31 cellular contexts compared by ENCODE assay signal in the genomic region with DNA sequence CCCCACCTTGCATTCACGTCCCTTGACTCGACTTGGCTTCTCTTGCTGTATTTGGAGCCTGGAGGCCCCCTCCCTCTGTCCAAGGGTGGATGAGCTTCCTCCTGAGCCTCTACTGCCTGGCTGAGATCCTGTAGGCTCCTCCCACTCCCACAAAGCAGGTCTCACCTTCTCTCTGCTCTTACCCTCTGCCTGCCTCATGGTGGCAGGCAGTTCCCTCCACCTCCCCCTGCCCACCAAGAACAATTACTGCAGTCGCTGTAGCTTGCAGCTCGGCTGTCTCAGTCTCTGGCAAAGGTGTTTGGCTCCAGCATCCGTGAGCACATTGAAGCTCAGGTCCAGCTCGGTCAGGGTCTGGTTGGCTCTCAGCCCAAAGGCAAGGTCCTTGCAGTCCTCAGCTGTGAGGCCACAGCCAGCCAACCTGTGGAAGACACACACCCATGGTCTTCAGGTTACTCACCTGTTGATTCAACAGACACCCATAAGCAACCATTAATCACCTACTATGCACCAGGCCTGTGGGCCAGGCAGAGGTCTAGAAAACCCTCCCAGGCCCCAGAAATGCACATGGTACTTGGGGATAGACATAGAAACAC. TPM values are rescaled to one million over a fixed set of nuclear protein-coding genes. Genes with fewer than 3 reads are reported as not detected.
A peak's percentile ranks its signal among the peaks of the same experiment; 100 is the strongest.
DNase-seq lines count a peak whose midpoint lies in the region; ATAC-seq and TF ChIP-seq lines count a peak whose summit lies in the region.
"Had no signal": no experiment of that assay in that cellular context is flagged by ENCODE, and none has a peak within 500 bp of the region (broad histone marks: within the 10 kb centered on the region; RNA-seq: fewer than 3 reads in every experiment).

No MANE protein-coding gene starts in this region.

- no peaks in the 10 kb centered on the region for H3K9me3 ChIP-seq in HEK293 (ENCODE audit: control insufficient read depth, insufficient read depth, low read depth, low read length)
- H3K9me3 ChIP-seq: BLaER1 treated with 17β-estradiol and CSF1 and Interleukin-3, amounts not matched to agents 10 nM and 100 nM; gastrocnemius medialis; ovary; right atrium auricular region; SK-N-SH; stomach; tibial nerve had no signal

- CTCF ChIA-PET in HEK293 (lab: Yijun Ruan, JAX): interaction anchor here (0.6 to 1.0 kb wide), 4 partner anchors 15 to 287 kb away, joined by 3 to 5 read pairs (median 3); no protein-coding TSS in a partner anchor

- no peaks in the 10 kb centered on the region for H3K9me3 Mint-ChIP-seq in activated T-cell treated with anti-CD3 and anti-CD28 coated beads, Interleukin-2, amount 50 U/mL, for 4 hours
- H3K9me3 Mint-ChIP-seq: natural killer cell had no signal

- H3K4me3 ChIP-seq in HEK293 (ENCODE audit: low read depth, low read length): no peak overlapping the region
- H3K4me3 ChIP-seq: BLaER1 treated with 17β-estradiol and CSF1 and Interleukin-3, amounts not matched to agents 10 nM and 100 nM; gastrocnemius medialis; ovary; right atrium auricular region; stomach; tibial nerve had no signal

- intact Hi-C loops in sciatic nerve (cut with DNase I): no loop called here

- peak; percentile 4 for DNase-seq in activated T-cell treated with anti-CD3 and anti-CD28 coated beads, Interleukin-2, amount 50 U/mL, for 1 hour
- DNase-seq in activated T-cell treated with anti-CD3 and anti-CD28 coated beads, Interleukin-2, amount 50 U/mL, for 4 hours: no peak
- peak; percentile 64 for DNase-seq in iPS DF 19.7 (ENCODE audit: low read depth, low spot score)
- peak; percentile 47 for DNase-seq in sciatic nerve (ENCODE audit: low spot score)
- no peak for DNase-seq in GM20000 (ENCODE audit: low spot score)
- DNase-seq in middle frontal gyrus (ENCODE audit: extremely low spot score, low spot score): no peak
- DNase-seq: activated CD4-positive, alpha-beta T cell treated with anti-CD3 and anti-CD28 coated beads, Interleukin-2, amount 50 U/mL, for 4 hours; effector memory CD4-positive, alpha-beta T cell; EL; gastrocnemius medialis; GOT3; hypothalamus; mesenchymal stem cell; natural killer cell; NCI-H1105 treated with DMSO at 0.1 percent for 48 hours; NCI-H2107; NCI-H510A treated with DMSO at 0.1 percent for 48 hours; ovary; RPMI8226; SK-N-SH; stimulated activated CD4-positive, alpha-beta T cell treated with anti-CD3 and anti-CD28 coated beads, Interleukin-12 subunit alpha, Interleukin-12 subunit beta, amount 100 ng/mL, for 4 hours; stimulated activated CD4-positive, alpha-beta T cell treated with anti-CD3 and anti-CD28 coated beads, Interleukin-4, amount 100 ng/mL, for 4 hours; stomach had no signal

- H3K4me3 Mint-ChIP-seq in activated T-cell treated with anti-CD3 and anti-CD28 coated beads, Interleukin-2, amount 50 U/mL, for 4 hours: no peak overlapping the region
- H3K4me3 Mint-ChIP-seq: natural killer cell had no signal

- ATAC-seq in activated T-cell treated with anti-CD3 and anti-CD28 coated beads, Interleukin-2, amount 50 U/mL, for 4 hours: no peak
- ATAC-seq in sciatic nerve: no peak
- ATAC-seq in HG03342 (IDR thresholded peaks at IDR 0.05; ENCODE audit: unreplicated experiment): no peak
- ATAC-seq: esophagus mucosa, gastrocnemius medialis, natural killer cell had no signal

- no peak overlapping the region for H3K27ac ChIP-seq in HEK293 (ENCODE audit: extremely low read depth, low read depth, low read length)
- H3K27ac ChIP-seq: BLaER1 treated with 17β-estradiol and CSF1 and Interleukin-3, amounts not matched to agents 10 nM and 100 nM; gastrocnemius medialis; HL-60; ovary; right atrium auricular region; stomach; tibial nerve; VCaP had no signal

- no peaks in the 10 kb centered on the region for H3K27me3 Mint-ChIP-seq in activated T-cell treated with anti-CD3 and anti-CD28 coated beads, Interleukin-2, amount 50 U/mL, for 4 hours (ENCODE audit: low read depth)

- H3K36me3 Mint-ChIP-seq in activated T-cell treated with anti-CD3 and anti-CD28 coated beads, Interleukin-2, amount 50 U/mL, for 4 hours (ENCODE audit: insufficient read depth): peaks cover 46% of the 10 kb centered on the region

- TF ChIP-seq CTCF in HEK293 (tag by site-specific recombination; IDR thresholded peaks at IDR 0.05) (peak; percentile 16; the same call in 1 of the 2 replicates), GM20000 (IDR thresholded peaks at IDR 0.05; ENCODE audit: extremely low read depth, missing control alignments) (no peak)

- no peaks in the 10 kb centered on the region for H3K4me1 ChIP-seq in HEK293 (ENCODE audit: control insufficient read depth, insufficient read depth, low read length)
- H3K4me1 ChIP-seq: gastrocnemius medialis, right atrium auricular region, stomach, tibial nerve had no signal

- no peaks in the 10 kb centered on the region for H3K36me3 ChIP-seq in HEK293 (ENCODE audit: control insufficient read depth in 2 of 2, insufficient read depth in 1 of 2, low read length in 2 of 2)
- H3K36me3 ChIP-seq: gastrocnemius medialis, ovary had no signal

- H3K4me1 Mint-ChIP-seq in activated T-cell treated with anti-CD3 and anti-CD28 coated beads, Interleukin-2, amount 50 U/mL, for 4 hours (ENCODE audit: low read depth): no peaks in the 10 kb centered on the region

- POLR2A ChIA-PET in HEK293 (lab: Yijun Ruan, JAX): no interaction called here

TF ChIP-seq in HEK293, 187 proteins besides CTCF, POLR2A, EP300 and RAD21 (continues in another document):
- TF ChIP-seq ZNF292 (tag by site-specific recombination; IDR thresholded peaks at IDR 0.05; ENCODE audit: borderline replicate concordance, low read depth): no peak
- no peak for TF ChIP-seq ZNF175 (tag by site-specific recombination; IDR thresholded peaks at IDR 0.05)
- TF ChIP-seq, protein P1, sequence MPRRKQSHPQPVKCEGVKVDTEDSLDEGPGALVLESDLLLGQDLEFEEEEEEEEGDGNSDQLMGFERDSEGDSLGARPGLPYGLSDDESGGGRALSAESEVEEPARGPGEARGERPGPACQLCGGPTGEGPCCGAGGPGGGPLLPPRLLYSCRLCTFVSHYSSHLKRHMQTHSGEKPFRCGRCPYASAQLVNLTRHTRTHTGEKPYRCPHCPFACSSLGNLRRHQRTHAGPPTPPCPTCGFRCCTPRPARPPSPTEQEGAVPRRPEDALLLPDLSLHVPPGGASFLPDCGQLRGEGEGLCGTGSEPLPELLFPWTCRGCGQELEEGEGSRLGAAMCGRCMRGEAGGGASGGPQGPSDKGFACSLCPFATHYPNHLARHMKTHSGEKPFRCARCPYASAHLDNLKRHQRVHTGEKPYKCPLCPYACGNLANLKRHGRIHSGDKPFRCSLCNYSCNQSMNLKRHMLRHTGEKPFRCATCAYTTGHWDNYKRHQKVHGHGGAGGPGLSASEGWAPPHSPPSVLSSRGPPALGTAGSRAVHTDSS (tag by site-specific recombination; IDR thresholded peaks at IDR 0.05): no peak
- TF ChIP-seq BCL11A (tag by site-specific recombination; IDR thresholded peaks at IDR 0.05; ENCODE audit: low read depth): no peak
- no peak for TF ChIP-seq ZNF664 (tag by site-specific recombination; IDR thresholded peaks at IDR 0.05)
- TF ChIP-seq, protein P2, sequence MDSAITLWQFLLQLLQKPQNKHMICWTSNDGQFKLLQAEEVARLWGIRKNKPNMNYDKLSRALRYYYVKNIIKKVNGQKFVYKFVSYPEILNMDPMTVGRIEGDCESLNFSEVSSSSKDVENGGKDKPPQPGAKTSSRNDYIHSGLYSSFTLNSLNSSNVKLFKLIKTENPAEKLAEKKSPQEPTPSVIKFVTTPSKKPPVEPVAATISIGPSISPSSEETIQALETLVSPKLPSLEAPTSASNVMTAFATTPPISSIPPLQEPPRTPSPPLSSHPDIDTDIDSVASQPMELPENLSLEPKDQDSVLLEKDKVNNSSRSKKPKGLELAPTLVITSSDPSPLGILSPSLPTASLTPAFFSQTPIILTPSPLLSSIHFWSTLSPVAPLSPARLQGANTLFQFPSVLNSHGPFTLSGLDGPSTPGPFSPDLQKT (IDR thresholded peaks at IDR 0.05; ENCODE audit: borderline replicate concordance, low read depth, low read length): no peak
- TF ChIP-seq ZNF404 (tag by site-specific recombination; IDR thresholded peaks at IDR 0.05): no peak
- TF ChIP-seq ZNF341 (tag by site-specific recombination; IDR thresholded peaks at IDR 0.05; ENCODE audit: low read depth): peak; percentile 88
- TF ChIP-seq, protein P3, sequence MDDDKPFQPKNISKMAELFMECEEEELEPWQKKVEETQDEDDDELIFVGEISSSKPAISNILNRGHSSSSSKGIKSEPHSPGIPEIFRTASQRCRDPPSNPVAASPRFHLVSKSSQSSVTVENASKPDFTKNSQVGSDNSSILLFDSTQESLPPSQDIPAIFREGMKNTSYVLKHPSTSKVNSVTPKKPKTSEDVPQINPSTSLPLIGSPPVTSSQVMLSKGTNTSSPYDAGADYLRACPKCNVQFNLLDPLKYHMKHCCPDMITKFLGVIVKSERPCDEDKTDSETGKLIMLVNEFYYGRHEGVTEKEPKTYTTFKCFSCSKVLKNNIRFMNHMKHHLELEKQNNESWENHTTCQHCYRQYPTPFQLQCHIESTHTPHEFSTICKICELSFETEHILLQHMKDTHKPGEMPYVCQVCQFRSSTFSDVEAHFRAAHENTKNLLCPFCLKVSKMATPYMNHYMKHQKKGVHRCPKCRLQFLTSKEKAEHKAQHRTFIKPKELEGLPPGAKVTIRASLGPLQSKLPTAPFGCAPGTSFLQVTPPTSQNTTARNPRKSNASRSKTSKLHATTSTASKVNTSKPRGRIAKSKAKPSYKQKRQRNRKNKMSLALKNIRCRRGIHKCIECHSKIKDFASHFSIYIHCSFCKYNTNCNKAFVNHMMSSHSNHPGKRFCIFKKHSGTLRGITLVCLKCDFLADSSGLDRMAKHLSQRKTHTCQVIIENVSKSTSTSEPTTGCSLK (tag by site-specific recombination; IDR thresholded peaks at IDR 0.05): no peak
- TF ChIP-seq ZBTB20 (tag by site-specific recombination; IDR thresholded peaks at IDR 0.05): no peak
- peak; percentile 90 for TF ChIP-seq SCRT2 (tag by site-specific recombination; IDR thresholded peaks at IDR 0.05)
- no peak for TF ChIP-seq PRDM1 (tag by site-specific recombination; IDR thresholded peaks at IDR 0.05)
- TF ChIP-seq SCRT1 (tag by site-specific recombination; IDR thresholded peaks at IDR 0.05; ENCODE audit: borderline replicate concordance): peak; percentile 88; the same call in 1 of the 2 replicates
- TF ChIP-seq ZBTB21 (tag by site-specific recombination; IDR thresholded peaks at IDR 0.05): no peak
- TF ChIP-seq ZNF140 (tag by site-specific recombination; IDR thresholded peaks at IDR 0.05): no peak

RNA-seq across cellular contexts. Expression of a gene that starts 42.6 kb away (rescaled TPM):
- total RNA-seq in activated T-cell treated with anti-CD3 and anti-CD28 coated beads, Interleukin-2, amount 50 U/mL, for 4 hours: 10 to 100 TPM; 13.0 to 14.9 (median 14.7) TPM
- total RNA-seq in sciatic nerve: 51.4 TPM

RNA-seq across cellular contexts. Expression of a gene that starts 55.3 kb away (rescaled TPM):
- 10 to 100 TPM; 35.9 to 38.1 (median 37.2) TPM for total RNA-seq in activated T-cell treated with anti-CD3 and anti-CD28 coated beads, Interleukin-2, amount 50 U/mL, for 4 hours
- total RNA-seq in sciatic nerve: 15.0 TPM

RNA-seq across cellular contexts. Expression of a gene that starts 55.7 kb away (rescaled TPM):
- total RNA-seq in activated T-cell treated with anti-CD3 and anti-CD28 coated beads, Interleukin-2, amount 50 U/mL, for 4 hours: 10 to 100 TPM; 77.3 to 90.3 (median 82.1) TPM
- 55.1 TPM for total RNA-seq in sciatic nerve

Comparison
In these comparisons a context has a peak if more than half of its experiments do, and no peak if none do; other contexts are left out.
1. DNase-seq: peak in activated T-cell treated with anti-CD3 and anti-CD28 coated beads, Interleukin-2, amount 50 U/mL, for 1 hour (single experiment), iPS DF 19.7 (single experiment) and sciatic nerve (single experiment); none in activated T-cell treated with anti-CD3 and anti-CD28 coated beads, Interleukin-2, amount 50 U/mL, for 4 hours (single experiment), GM20000 (single experiment) and middle frontal gyrus (single experiment).